Comparison of ENCODE assay signal across 11 cellular contexts in the genomic region with DNA sequence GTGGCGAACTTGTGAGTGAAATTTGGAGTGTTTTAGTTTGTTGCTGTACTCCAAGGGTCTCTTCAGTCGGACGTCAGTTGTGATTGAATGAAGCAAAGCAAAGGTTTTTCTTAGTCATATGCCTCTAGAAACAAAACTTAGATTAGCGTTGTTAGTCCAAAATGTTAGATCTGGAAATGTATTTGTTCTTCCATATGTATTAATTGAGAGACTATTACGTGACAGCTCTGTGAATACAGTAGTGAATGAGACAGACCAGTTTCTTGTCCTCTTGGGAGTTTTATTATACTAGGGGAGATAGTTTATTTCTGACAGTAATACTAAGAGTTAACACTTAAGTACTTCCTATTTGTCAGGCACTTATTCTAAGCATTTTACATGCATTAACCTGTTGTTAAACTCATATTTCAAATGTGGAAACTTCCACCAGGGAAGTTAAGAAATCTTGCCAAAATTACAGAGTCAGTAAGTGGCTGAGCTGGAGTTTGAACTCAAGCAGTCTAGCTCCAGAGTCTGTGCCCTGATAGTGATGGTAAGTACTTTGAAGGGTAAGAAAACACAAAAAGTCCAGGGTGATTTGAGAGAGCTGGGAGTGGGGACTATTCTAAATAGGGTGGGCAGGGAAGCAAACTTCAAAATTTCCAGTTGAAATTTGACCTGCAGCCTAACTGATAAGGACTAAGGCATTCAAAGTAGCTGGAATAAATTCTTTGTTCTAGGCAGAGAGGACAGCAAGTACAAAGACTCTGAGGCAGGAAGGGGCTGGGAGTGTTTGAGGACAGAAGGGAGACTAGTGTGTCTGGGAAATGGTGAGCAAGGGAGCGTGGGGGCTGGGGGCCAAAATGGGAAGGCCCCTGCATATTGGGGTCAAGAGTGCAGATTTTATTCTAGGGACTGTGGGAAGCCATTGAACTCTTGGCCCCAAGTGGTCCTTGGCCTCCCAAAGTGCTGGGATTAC. TPM values are rescaled to one million over a fixed set of nuclear protein-coding genes. Genes with fewer than 3 reads are reported as not detected.
DNase-seq lines count a peak whose midpoint lies in the region; ATAC-seq, FAIRE-seq and TF ChIP-seq lines count a peak whose summit lies in the region.
"Had no signal": no experiment of that assay in that cellular context is flagged by ENCODE, and none has a peak within 500 bp of the region (broad histone marks: within the 10 kb centered on the region; RNA-seq: fewer than 3 reads in every experiment).

No MANE protein-coding gene starts in this region.

- peak; percentile 52 for DNase-seq in NCI-H226
- DNase-seq in brain microvascular endothelial cell: peak; percentile 26
- peak; percentile 95 for DNase-seq in HepG2 (ENCODE audit: low spot score)
- DNase-seq in stimulated activated naive B cell treated with anti-CD40 and anti-IgM and Interleukin-4, amounts not matched to agents 10 μg/mL and 1 μg/mL and 100 μg/mL, for 72 hours: no peak
- DNase-seq in T-helper 2 cell treated with Interferon-gamma antibody and Interleukin-4, amounts not matched to agents 5 μg/mL and 100 μg/mL, for 36 hours (ENCODE audit: low spot score): no peak
- no peak for DNase-seq in NCI-H2171 (lab: John Stamatoyannopoulos, UW)
- DNase-seq in COLO829 (ENCODE audit: low spot score): no peak
- DNase-seq: NCI-H1417 treated with DMSO at 0.1 percent for 48 hours, substantia nigra had no signal

- no peak for FAIRE-seq in HepG2 (lab: Jason Lieb, UNC)
- FAIRE-seq: GM18507 had no signal

- H3K9ac ChIP-seq in HepG2 (ENCODE audit: insufficient read depth, low read depth, low read length): peak overlapping the region; percentile 27; the same call in 1 of the 2 replicates

- TF ChIP-seq EP300 in HepG2 (IDR thresholded peaks at IDR 0.05; ENCODE audit: low read depth in 2 of 2, low read length in 2 of 2): peak in 1 of 2 experiments; percentile 76; a peak in 3 of 4 replicates
- peak; percentile 58; the same call in 1 of the 2 replicates for TF ChIP-seq EP300 in HepG2 (CRISPR knock-in tag; IDR thresholded peaks at IDR 0.05; ENCODE audit: borderline replicate concordance)

- no peak for TF ChIP-seq RAD21 in HepG2 (CRISPR knock-in tag; IDR thresholded peaks at IDR 0.05)

- peak; percentile 91 for ATAC-seq in HepG2
- no peak for ATAC-seq in stimulated activated naive B cell treated with anti-CD40 and anti-IgM and Interleukin-4, amounts not matched to agents 10 μg/mL and 1 μg/mL and 100 μg/mL, for 72 hours (replicated peaks)
- no peak for ATAC-seq in HG03159 (IDR thresholded peaks at IDR 0.05; ENCODE audit: unreplicated experiment)

- peaks cover 31% of the 10 kb centered on the region for H4K20me1 ChIP-seq in HepG2 (ENCODE audit: insufficient read depth, low read length)

- H3K36me3 Mint-ChIP-seq in stimulated activated naive B cell treated with anti-CD40 and anti-IgM and Interleukin-4, amounts not matched to agents 10 μg/mL and 1 μg/mL and 100 μg/mL, for 72 hours: peaks cover 15 to 23% of the 10 kb centered on the region in 2 donors
- H3K36me3 Mint-ChIP-seq in T-helper 2 cell treated with Interferon-gamma antibody and Interleukin-4, amounts not matched to agents 5 μg/mL and 100 μg/mL, for 36 hours (ENCODE audit: low read depth): peaks cover 21% of the 10 kb centered on the region

- H3K4me1 ChIP-seq in HepG2 (ENCODE audit: insufficient read depth, low read length): peaks cover 98% of the 10 kb centered on the region

- in situ Hi-C loops in brain microvascular endothelial cell (cut with HindIII; ENCODE audit: low pct_ligation_motif_present, low sequenced_read_pairs) (no loop called here), HepG2 (cut with HindIII; ENCODE audit: extremely low pct_ligation_motif_present, low pct_unique_long_range_greater_than_20kb) (no loop called here)

- no peak overlapping the region for H2AFZ ChIP-seq in HepG2 (ENCODE audit: low read length)

- peaks cover 53 to 78% of the 10 kb centered on the region in 2 donors for H3K4me1 Mint-ChIP-seq in stimulated activated naive B cell treated with anti-CD40 and anti-IgM and Interleukin-4, amounts not matched to agents 10 μg/mL and 1 μg/mL and 100 μg/mL, for 72 hours
- peaks cover 45% of the 10 kb centered on the region for H3K4me1 Mint-ChIP-seq in T-helper 2 cell treated with Interferon-gamma antibody and Interleukin-4, amounts not matched to agents 5 μg/mL and 100 μg/mL, for 36 hours (ENCODE audit: low read depth)

- peak overlapping the region; percentile 66 for H3K27ac Mint-ChIP-seq in stimulated activated naive B cell treated with anti-CD40 and anti-IgM and Interleukin-4, amounts not matched to agents 10 μg/mL and 1 μg/mL and 100 μg/mL, for 72 hours
- H3K27ac Mint-ChIP-seq in T-helper 2 cell treated with Interferon-gamma antibody and Interleukin-4, amounts not matched to agents 5 μg/mL and 100 μg/mL, for 36 hours: no peak overlapping the region

- no peaks in the 10 kb centered on the region for H3K27me3 ChIP-seq in brain microvascular endothelial cell (replicated peaks)
- H3K27me3 ChIP-seq in HepG2 (ENCODE audit: control insufficient read depth in 1 of 2, insufficient read depth in 2 of 2, low read length in 2 of 2): no peaks in the 10 kb centered on the region

- CTCF ChIA-PET in HepG2 (lab: Yijun Ruan, JAX; ENCODE audit: low intra/inter-chr PET ratio, low total read pairs): no interaction called here

- no peak overlapping the region for H3K4me3 Mint-ChIP-seq in stimulated activated naive B cell treated with anti-CD40 and anti-IgM and Interleukin-4, amounts not matched to agents 10 μg/mL and 1 μg/mL and 100 μg/mL, for 72 hours
- no peak overlapping the region for H3K4me3 Mint-ChIP-seq in T-helper 2 cell treated with Interferon-gamma antibody and Interleukin-4, amounts not matched to agents 5 μg/mL and 100 μg/mL, for 36 hours

- TF ChIP-seq POLR2A in HepG2 (IDR thresholded peaks at IDR 0.05; ENCODE audit: insufficient read depth in 1 of 2, low read depth in 2 of 2, low read length in 2 of 2): no peak

- H3K9me3 ChIP-seq in HepG2 (ENCODE audit: low read length): no peaks in the 10 kb centered on the region

- no peaks in the 10 kb centered on the region for H3K27me3 Mint-ChIP-seq in stimulated activated naive B cell treated with anti-CD40 and anti-IgM and Interleukin-4, amounts not matched to agents 10 μg/mL and 1 μg/mL and 100 μg/mL, for 72 hours
- no peaks in the 10 kb centered on the region for H3K27me3 Mint-ChIP-seq in T-helper 2 cell treated with Interferon-gamma antibody and Interleukin-4, amounts not matched to agents 5 μg/mL and 100 μg/mL, for 36 hours (ENCODE audit: low read depth)

- H3K4me3 ChIP-seq in brain microvascular endothelial cell (ENCODE audit: low read depth, low read length): no peak overlapping the region
- peak overlapping the region in 1 of 3 experiments; percentile 21; a peak in 1 of 6 replicates for H3K4me3 ChIP-seq in HepG2 (replicated peaks in 1 of 3; ENCODE audit: insufficient read depth in 1 of 3, low read depth in 2 of 3, low read length in 3 of 3)

- WGBS in HepG2 (ENCODE audit: low lambda C conversion rate): 44% methylated on average over 6 of the region's 6 CpGs

- peak overlapping the region; percentile 58 for H3K4me2 ChIP-seq in HepG2 (ENCODE audit: low read depth, low read length)

- H3K27ac ChIP-seq in brain microvascular endothelial cell (peak overlapping the region; percentile 41), HepG2 (ENCODE audit: extremely low read length, insufficient read depth, low read length) (peak overlapping the region; percentile 63)

- H3K79me2 ChIP-seq in HepG2 (ENCODE audit: insufficient read depth, low read length): peaks cover 95% of the 10 kb centered on the region

- POLR2A ChIA-PET in HepG2 (lab: Yijun Ruan, JAX): interaction anchor here (0.8 to 1.2 kb wide), 2 partner anchors 16 to 67 kb away, joined by 3 to 7 read pairs; no protein-coding TSS in a partner anchor

- H3K9me3 Mint-ChIP-seq in stimulated activated naive B cell treated with anti-CD40 and anti-IgM and Interleukin-4, amounts not matched to agents 10 μg/mL and 1 μg/mL and 100 μg/mL, for 72 hours: peaks cover 0 to 1% of the 10 kb centered on the region in 2 donors
- H3K9me3 Mint-ChIP-seq in T-helper 2 cell treated with Interferon-gamma antibody and Interleukin-4, amounts not matched to agents 5 μg/mL and 100 μg/mL, for 36 hours: no peaks in the 10 kb centered on the region

- intact Hi-C loops in HepG2 (cut with micrococcal nuclease; ENCODE audit: unreplicated experiment): loop anchor here (2.0 to 10.0 kb wide), 4 partner anchors 16 to 106 kb away; a partner anchor contains a TSS

- TF ChIP-seq CTCF in brain microvascular endothelial cell (IDR thresholded peaks at IDR 0.05; ENCODE audit: low read depth, low read length, missing control alignments) (no peak), HepG2 (CRISPR knock-in tag; IDR thresholded peaks at IDR 0.05) (no peak)

- BruUV-seq in HepG2 (replicated peaks; lab: Mats Ljungman, UMichigan): no TSS peak

- H3K36me3 ChIP-seq in brain microvascular endothelial cell (replicated peaks) (no peaks in the 10 kb centered on the region), HepG2 (replicated peaks in 1 of 2; ENCODE audit: control insufficient read depth in 1 of 2, insufficient read depth in 2 of 2, low read length in 2 of 2) (no peaks in the 10 kb centered on the region)

TF ChIP-seq in HepG2, 621 proteins besides CTCF, POLR2A, EP300 and RAD21 (continues in another document):
- TF ChIP-seq MAFG (CRISPR knock-in tag; IDR thresholded peaks at IDR 0.05): no peak

RNA-seq across cellular contexts. Expression of a gene that starts 17.0 kb away (rescaled TPM):
- total RNA-seq in HepG2 (2016; rRNA removed; fragmentation: Illumina TruSeq; extraction: Trizol): 122 and 133 TPM in 2 replicates
- 25.1 and 28.0 TPM in 2 replicates for total RNA-seq in HepG2 (2016; cell fraction: cytosol; rRNA removed; fragmentation: Illumina TruSeq; extraction: Trizol; ENCODE audit: low read depth)
- 104 and 117 TPM in 2 replicates for total RNA-seq in HepG2 (2016; cell fraction: insoluble cytoplasmic fraction; rRNA removed; fragmentation: Illumina TruSeq; extraction: Trizol)
- 56.9 and 59.3 TPM in 2 replicates for total RNA-seq in HepG2 (2016; cell fraction: membrane; rRNA removed; fragmentation: Illumina TruSeq; extraction: Trizol)
- total RNA-seq in HepG2 (2016; cell fraction: nucleus; rRNA removed; fragmentation: Illumina TruSeq; extraction: Trizol): 109 and 119 TPM in 2 replicates
- 73.9 and 76.3 TPM in 2 replicates for polyA plus RNA-seq in HepG2 (2011; rRNA removed)
- polyA plus RNA-seq in HepG2 (2011; cell fraction: cytosol; rRNA removed): 48.1 and 66.3 TPM in 2 replicates
- polyA plus RNA-seq in HepG2 (2011; cell fraction: nucleus; rRNA removed): 210 and 221 TPM in 2 replicates
- polyA plus RNA-seq in HepG2 (2012): 70.7 and 77.6 TPM in 2 replicates
- 11.6 and 13.4 TPM in 2 replicates for polyA plus RNA-seq in HepG2 (2016; cell fraction: cytosol; fragmentation: Illumina TruSeq; extraction: Trizol; ENCODE audit: low read depth)
- 90.6 and 120 TPM in 2 replicates for polyA plus RNA-seq in HepG2 (2016; cell fraction: insoluble cytoplasmic fraction; fragmentation: Illumina TruSeq; extraction: Trizol; ENCODE audit: low read depth)
- 40.3 and 41.9 TPM in 2 replicates for polyA plus RNA-seq in HepG2 (2016; cell fraction: membrane; fragmentation: Illumina TruSeq; extraction: Trizol; ENCODE audit: low read depth)
- 163 and 167 TPM in 2 replicates for polyA plus RNA-seq in HepG2 (2016; cell fraction: nucleus; fragmentation: Illumina TruSeq; extraction: Trizol; ENCODE audit: insufficient read depth, low read depth)
- 28.2 and 90.0 TPM in 2 replicates for polyA minus RNA-seq in HepG2 (2011; rRNA and poly(A)+ RNA removed; ENCODE audit: low replicate concordance)
- polyA minus RNA-seq in HepG2 (2011; cell fraction: cytosol; rRNA and poly(A)+ RNA removed): 43.0 and 48.4 TPM in 2 replicates
- polyA minus RNA-seq in HepG2 (2011; cell fraction: nucleus; rRNA and poly(A)+ RNA removed): 99.5 and 109 TPM in 2 replicates

Comparison
In these comparisons a context has a peak if more than half of its experiments do, and no peak if none do; other contexts are left out.
1. DNase-seq: peak in NCI-H226 (single experiment), brain microvascular endothelial cell (single experiment) and HepG2 (single experiment); none in stimulated activated naive B cell treated with anti-CD40 and anti-IgM and Interleukin-4, amounts not matched to agents 10 μg/mL and 1 μg/mL and 100 μg/mL, for 72 hours (single experiment), T-helper 2 cell treated with Interferon-gamma antibody and Interleukin-4, amounts not matched to agents 5 μg/mL and 100 μg/mL, for 36 hours (single experiment), NCI-H2171 (single experiment) and COLO829 (single experiment).